In genomic region chrX:47196098-47196497, GRCh38 we compare ENCODE assay signal across 1 cellular context.
TF ChIP-seq lines count a peak whose summit lies in the region.

No MANE protein-coding gene starts in this region.

TF ChIP-seq in GM12878, 131 proteins besides CTCF, POLR2A, EP300 and RAD21:
- TF ChIP-seq YY1 (IDR thresholded peaks at IDR 0.05; ENCODE audit: low read depth, low read length) (no peak), STAT1 (conservative IDR thresholded peaks at IDR 0.05) (no peak), POLR2AphosphoS2 (IDR thresholded peaks at IDR 0.05; ENCODE audit: low read depth, low read length) (no peak), FOXK2 (IDR thresholded peaks at IDR 0.05) (no peak), PAX8 (IDR thresholded peaks at IDR 0.05) (no peak), FOXM1 (IDR thresholded peaks at IDR 0.05; ENCODE audit: low read depth, low read length) (no peak), MYC (IDR thresholded peaks at IDR 0.05; ENCODE audit: insufficient read depth, insufficient read length, insufficient replicate concordance, low read length, severe bottlenecking) (no peak)
- TF ChIP-seq, protein P1, sequence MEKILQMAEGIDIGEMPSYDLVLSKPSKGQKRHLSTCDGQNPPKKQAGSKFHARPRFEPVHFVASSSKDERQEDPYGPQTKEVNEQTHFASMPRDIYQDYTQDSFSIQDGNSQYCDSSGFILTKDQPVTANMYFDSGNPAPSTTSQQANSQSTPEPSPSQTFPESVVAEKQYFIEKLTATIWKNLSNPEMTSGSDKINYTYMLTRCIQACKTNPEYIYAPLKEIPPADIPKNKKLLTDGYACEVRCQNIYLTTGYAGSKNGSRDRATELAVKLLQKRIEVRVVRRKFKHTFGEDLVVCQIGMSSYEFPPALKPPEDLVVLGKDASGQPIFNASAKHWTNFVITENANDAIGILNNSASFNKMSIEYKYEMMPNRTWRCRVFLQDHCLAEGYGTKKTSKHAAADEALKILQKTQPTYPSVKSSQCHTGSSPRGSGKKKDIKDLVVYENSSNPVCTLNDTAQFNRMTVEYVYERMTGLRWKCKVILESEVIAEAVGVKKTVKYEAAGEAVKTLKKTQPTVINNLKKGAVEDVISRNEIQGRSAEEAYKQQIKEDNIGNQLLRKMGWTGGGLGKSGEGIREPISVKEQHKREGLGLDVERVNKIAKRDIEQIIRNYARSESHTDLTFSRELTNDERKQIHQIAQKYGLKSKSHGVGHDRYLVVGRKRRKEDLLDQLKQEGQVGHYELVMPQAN (conservative IDR thresholded peaks at IDR 0.05): no peak
- TF ChIP-seq, protein P2, sequence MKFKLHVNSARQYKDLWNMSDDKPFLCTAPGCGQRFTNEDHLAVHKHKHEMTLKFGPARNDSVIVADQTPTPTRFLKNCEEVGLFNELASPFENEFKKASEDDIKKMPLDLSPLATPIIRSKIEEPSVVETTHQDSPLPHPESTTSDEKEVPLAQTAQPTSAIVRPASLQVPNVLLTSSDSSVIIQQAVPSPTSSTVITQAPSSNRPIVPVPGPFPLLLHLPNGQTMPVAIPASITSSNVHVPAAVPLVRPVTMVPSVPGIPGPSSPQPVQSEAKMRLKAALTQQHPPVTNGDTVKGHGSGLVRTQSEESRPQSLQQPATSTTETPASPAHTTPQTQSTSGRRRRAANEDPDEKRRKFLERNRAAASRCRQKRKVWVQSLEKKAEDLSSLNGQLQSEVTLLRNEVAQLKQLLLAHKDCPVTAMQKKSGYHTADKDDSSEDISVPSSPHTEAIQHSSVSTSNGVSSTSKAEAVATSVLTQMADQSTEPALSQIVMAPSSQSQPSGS (IDR thresholded peaks at IDR 0.05; ENCODE audit: low read length): no peak
